ENCODE assay signal across 1 cellular context in genomic region chr12:19287302-19287701, GRCh38.
TF ChIP-seq lines count a peak whose summit lies in the region.

No MANE protein-coding gene starts in this region.

TF ChIP-seq in GM23338, 12 proteins besides CTCF, POLR2A, EP300 and RAD21 (continued from another document):
- no peak for TF ChIP-seq ZNF462 (CRISPR knock-in tag; IDR thresholded peaks at IDR 0.05)
- no peak for TF ChIP-seq JUNB (IDR thresholded peaks at IDR 0.05; ENCODE audit: unreplicated experiment)
- no peak for TF ChIP-seq STAT1 (IDR thresholded peaks at IDR 0.05; ENCODE audit: unreplicated experiment)
- no peak for TF ChIP-seq ZNF331 (CRISPR knock-in tag; IDR thresholded peaks at IDR 0.05; ENCODE audit: low read depth)
- TF ChIP-seq ETS1 (IDR thresholded peaks at IDR 0.05), result no peak
- TF ChIP-seq NANOG (IDR thresholded peaks at IDR 0.05; ENCODE audit: borderline replicate concordance), result no peak
- TF ChIP-seq POLR2AphosphoS5 (IDR thresholded peaks at IDR 0.05; ENCODE audit: low read depth), result no peak
